8 cellular contexts compared by ENCODE assay signal in the genomic region with DNA sequence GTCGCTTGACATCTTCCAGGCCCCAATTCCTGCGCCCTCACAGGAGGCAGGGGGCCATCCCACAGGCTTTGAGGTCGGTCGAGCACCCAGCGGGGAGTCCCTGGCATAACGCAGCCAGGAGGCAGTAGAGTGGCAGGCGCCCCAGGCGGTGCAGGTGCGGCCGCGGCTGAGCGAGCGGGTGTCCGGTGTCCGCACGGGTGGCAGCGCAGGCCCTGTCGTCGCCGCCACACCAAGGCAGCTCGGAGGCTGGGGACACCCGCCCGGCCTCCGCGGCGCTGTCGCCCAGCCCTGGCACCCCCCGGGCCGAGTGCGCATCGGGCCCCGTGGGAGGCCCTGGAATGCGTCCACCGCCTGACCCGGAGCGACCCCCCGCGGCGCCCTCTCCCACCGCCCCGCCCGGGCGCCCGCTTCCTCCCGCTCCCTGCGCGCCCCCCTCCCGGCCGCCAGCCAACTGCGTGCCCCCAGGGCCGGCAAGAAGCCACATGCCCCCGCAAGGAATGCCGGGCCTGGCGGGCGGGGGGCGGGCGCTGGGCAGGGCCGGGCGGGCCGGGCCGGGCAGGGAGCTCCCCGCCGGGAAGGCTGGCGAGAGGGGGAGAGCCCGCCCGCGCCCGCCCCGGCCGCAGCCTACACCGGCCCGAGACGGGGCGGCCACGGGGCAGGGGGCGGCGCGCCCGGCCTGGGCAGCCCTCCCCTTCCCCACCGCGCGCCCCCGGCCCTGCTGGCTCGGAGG. TPM values are rescaled to one million over a fixed set of nuclear protein-coding genes. Genes with fewer than 3 reads are reported as not detected.
A peak's percentile ranks its signal among the peaks of the same experiment; 100 is the strongest.
DNase-seq lines count a peak whose midpoint lies in the region; ATAC-seq and TF ChIP-seq lines count a peak whose summit lies in the region.

No MANE protein-coding gene starts in this region.

- peak; percentile 59 to 61 for ATAC-seq in activated T-cell treated with anti-CD3 and anti-CD28 coated beads, Interleukin-2, amount 50 U/mL, for 72 hours (replicated peaks in 1 of 2)
- ATAC-seq in Right ventricle myocardium superior (ENCODE audit: poor library complexity): peak; percentile 80
- ATAC-seq in GM21526 (IDR thresholded peaks at IDR 0.05; ENCODE audit: low FRiP score, unreplicated experiment): no peak

- H3K4me3 ChIP-seq in KMS-11 (IDR thresholded peaks at IDR 0.05; ENCODE audit: insufficient read depth, low read depth, low read length) (no peak overlapping the region), ovary (peak overlapping the region; percentile 65)

- no peak overlapping the region for H3K4me2 ChIP-seq in KMS-11

- no peaks in the 10 kb centered on the region for H3K4me1 Mint-ChIP-seq in activated T-cell treated with anti-CD3 and anti-CD28 coated beads, Interleukin-2, amount 50 U/mL, for 72 hours (ENCODE audit: low read depth)

- no peaks in the 10 kb centered on the region for H3K4me1 ChIP-seq in KMS-11 (ENCODE audit: low read depth, poor library complexity, severe bottlenecking)
- peaks cover 17% of the 10 kb centered on the region for H3K4me1 ChIP-seq in ovary (ENCODE audit: insufficient read depth)

- H2AFZ ChIP-seq in KMS-11 (ENCODE audit: low read depth): no peak overlapping the region

- TF ChIP-seq CTCF in KMS-11 (conservative IDR thresholded peaks at IDR 0.05; ENCODE audit: low read depth, low read length): no peak
- peak in 2 of 3 donors; percentile 21 to 29 for TF ChIP-seq CTCF in ovary (IDR thresholded peaks at IDR 0.05)

- no peak overlapping the region for H3K27ac Mint-ChIP-seq in activated T-cell treated with anti-CD3 and anti-CD28 coated beads, Interleukin-2, amount 50 U/mL, for 72 hours

- no peaks in the 10 kb centered on the region for H3K27me3 ChIP-seq in KMS-11 (ENCODE audit: insufficient read depth, low read depth)
- H3K27me3 ChIP-seq in ovary: no peaks in the 10 kb centered on the region

- no peak for TF ChIP-seq POLR2A in ovary (IDR thresholded peaks at IDR 0.05)

- peak overlapping the region; percentile 22; the same call in 1 of the 2 replicates for H3K9ac ChIP-seq in KMS-11

- no peak for TF ChIP-seq EP300 in ovary (IDR thresholded peaks at IDR 0.05)

- WGBS in ovary, 3 donors: 2 to 21% (median 7%) methylated on average over 8 to 83 of the region's 84 CpGs

- no peaks in the 10 kb centered on the region for H3K9me3 ChIP-seq in ovary

- DNase-seq in NCI-H1417 (lab: John Stamatoyannopoulos, UW) (peak; percentile 47 to 83 (median 78)), NCI-H1417 treated with DMSO at 0.1 percent for 48 hours (lab: John Stamatoyannopoulos, UW) (no peak), Right ventricle myocardium superior (peak; percentile 68), ovary (peak; percentile 53 to 74 (median 74))
- peak; percentile 22 to 37 for DNase-seq in activated T-cell treated with anti-CD3 and anti-CD28 coated beads, Interleukin-2, amount 50 U/mL, for 72 hours
- no peak for DNase-seq in central memory CD4-positive, alpha-beta T cell

- H3K4me3 Mint-ChIP-seq in activated T-cell treated with anti-CD3 and anti-CD28 coated beads, Interleukin-2, amount 50 U/mL, for 72 hours: peak overlapping the region; percentile 77 to 80

- H3K9me3 Mint-ChIP-seq in activated T-cell treated with anti-CD3 and anti-CD28 coated beads, Interleukin-2, amount 50 U/mL, for 72 hours: no peaks in the 10 kb centered on the region

- H3K36me3 Mint-ChIP-seq in activated T-cell treated with anti-CD3 and anti-CD28 coated beads, Interleukin-2, amount 50 U/mL, for 72 hours (ENCODE audit: insufficient read depth in 2 of 2): no peaks in the 10 kb centered on the region

- intact Hi-C loops in Right ventricle myocardium superior (cut with DNase I) (no loop called here), ovary (cut with DNase I) (loop anchor here in 2 of 4 donors (1.0 to 5.0 kb wide), 3 partner anchors 33 to 37 kb away; a partner anchor contains a TSS)

- H3K27me3 Mint-ChIP-seq in activated T-cell treated with anti-CD3 and anti-CD28 coated beads, Interleukin-2, amount 50 U/mL, for 72 hours (ENCODE audit: low read depth): peaks cover 31% of the 10 kb centered on the region

- H3K79me2 ChIP-seq in KMS-11 (ENCODE audit: insufficient read depth, low read depth): no peaks in the 10 kb centered on the region

- H3K27ac ChIP-seq in KMS-11 (no peak overlapping the region), ovary (peak overlapping the region; percentile 82 to 91)

- no peaks in the 10 kb centered on the region for H3K36me3 ChIP-seq in KMS-11 (ENCODE audit: insufficient read depth)
- H3K36me3 ChIP-seq in ovary: no peaks in the 10 kb centered on the region

- H4K20me1 ChIP-seq in KMS-11 (ENCODE audit: insufficient read depth): no peaks in the 10 kb centered on the region

RNA-seq across cellular contexts. Expression of a gene that starts 33.9 kb away (rescaled TPM):
- total RNA-seq in activated T-cell treated with anti-CD3 and anti-CD28 coated beads, Interleukin-2, amount 50 U/mL, for 72 hours: 1 to 10 TPM; 1.2 to 2.0 TPM
- total RNA-seq in Right ventricle myocardium superior (17.3 TPM), ovary (10 to 100 TPM; 10.7 to 45.4 (median 32.2) TPM)
- polyA plus RNA-seq in ovary: 1 to 10 TPM; 8.7 to 8.9 TPM

Comparison
In these comparisons a context has a peak if more than half of its experiments do, and no peak if none do; other contexts are left out.
1. DNase-seq: peak in NCI-H1417 (3 of 3), activated T-cell treated with anti-CD3 and anti-CD28 coated beads, Interleukin-2, amount 50 U/mL, for 72 hours (2 of 2), Right ventricle myocardium superior (single experiment) and ovary (5 of 5); none in NCI-H1417 treated with DMSO at 0.1 percent for 48 hours (single experiment) and central memory CD4-positive, alpha-beta T cell (single experiment).